8 cellular contexts compared by ENCODE assay signal in the genomic region with DNA sequence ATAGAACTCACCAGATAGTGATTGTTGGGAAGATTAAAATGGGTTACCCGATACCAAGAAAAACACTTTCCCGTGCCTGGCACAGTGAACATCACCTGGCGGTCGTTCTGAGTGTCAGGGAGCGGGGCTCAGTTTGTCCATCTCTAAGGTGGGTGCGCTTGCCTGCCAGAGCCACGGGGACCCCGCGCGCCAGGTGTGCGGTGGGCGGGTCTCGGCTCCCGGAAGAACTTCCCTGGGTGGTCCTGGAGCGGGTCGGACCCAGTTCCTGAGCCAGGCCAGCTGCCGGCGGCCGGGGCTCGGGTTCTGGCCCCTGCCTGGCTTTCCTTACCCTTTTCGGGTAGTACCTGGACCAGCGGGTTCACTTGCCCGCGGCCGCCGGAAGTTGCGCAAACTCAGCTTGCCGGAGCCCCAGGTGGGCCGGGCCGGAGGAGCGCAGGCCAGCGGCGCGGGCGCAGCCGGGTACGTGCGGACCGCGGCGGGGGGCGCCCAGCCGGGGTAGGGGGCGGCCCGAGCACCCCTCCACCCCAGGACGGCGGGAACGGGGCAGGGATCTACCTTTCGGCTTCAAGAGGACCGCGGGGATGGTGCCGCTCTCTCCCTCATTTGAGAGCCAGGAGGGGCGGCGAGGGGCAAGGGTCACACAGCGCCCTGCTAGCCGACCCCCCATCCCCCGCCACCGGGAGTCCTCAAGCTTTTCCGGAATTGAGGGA. TPM values are rescaled to one million over a fixed set of nuclear protein-coding genes. Genes with fewer than 3 reads are reported as not detected.
DNase-seq lines count a peak whose midpoint lies in the region; ATAC-seq and TF ChIP-seq lines count a peak whose summit lies in the region.

No MANE protein-coding gene starts in this region.

- CTCF ChIA-PET in RWPE1 (lab: Yijun Ruan, JAX) = interaction anchor here (1.2 kb wide), 1 partner anchor 24 kb away, joined by 3 read pairs; no protein-coding TSS in a partner anchor

- DNase-seq in GM10266 (ENCODE audit: extremely low spot score) (peak; percentile 40), RWPE1 (ENCODE audit: low spot score) (peak; percentile 58), fibroblast of lung (ENCODE audit: low read depth in 2 of 2) (peak in 1 of 2 donors; percentile 6), trophoblast cell (peak; percentile 66 to 76), AG08396 (ENCODE audit: low spot score) (no peak), NCI-H1694 (lab: John Stamatoyannopoulos, UW) (no peak), NOMO-1 treated with dmso at 0.1 percent for 144 hours (lab: John Stamatoyannopoulos, UW; ENCODE audit: unreplicated experiment) (no peak)

- H3K4ac ChIP-seq in trophoblast cell (ENCODE audit: low read depth, low read length) = peak overlapping the region; percentile 75

- H3K9ac ChIP-seq in fibroblast of lung (ENCODE audit: insufficient read depth, low read length) (peak overlapping the region; percentile 41), trophoblast cell (ENCODE audit: low read length) (peak overlapping the region; percentile 24)

- H2BK5ac ChIP-seq in trophoblast cell (ENCODE audit: low read depth, low read length, poor library complexity) = peak overlapping the region; percentile 83

- H2AFZ ChIP-seq in fibroblast of lung (ENCODE audit: low read length) (no peak overlapping the region), trophoblast cell (ENCODE audit: insufficient read depth, low read length, poor library complexity) (peak overlapping the region; percentile 89)

- H3K27ac ChIP-seq in RWPE1 (peak overlapping the region; percentile 77), fibroblast of lung (ENCODE audit: insufficient read depth, low read length) (no peak overlapping the region), trophoblast cell (ENCODE audit: low read depth, low read length) (peak overlapping the region; percentile 86)

- H3K18ac ChIP-seq in trophoblast cell (ENCODE audit: low read length) = peak overlapping the region; percentile 96

- H3K4me1 ChIP-seq in fibroblast of lung (ENCODE audit: control insufficient read depth, extremely low read depth, insufficient read depth, low read length) (peaks cover 2% of the 10 kb centered on the region), trophoblast cell (ENCODE audit: control insufficient read depth in 1 of 2, insufficient read depth in 2 of 2, low read length in 2 of 2) (peaks cover 29 to 35% of the 10 kb centered on the region in 2 experiments)

- no CpG with 5 or more reads among the region's 59 CpGs for WGBS in trophoblast cell (ENCODE audit: extremely low coverage, insufficient coverage, insufficient read length)

- H4K91ac ChIP-seq in trophoblast cell (ENCODE audit: low read depth, low read length) = peak overlapping the region; percentile 92

- H3K9me3 ChIP-seq in fibroblast of lung (ENCODE audit: control insufficient read depth, insufficient read depth, low read depth, low read length) = no peaks in the 10 kb centered on the region
- H3K9me3 ChIP-seq in trophoblast cell (ENCODE audit: insufficient read depth, low read depth, low read length) = no peaks in the 10 kb centered on the region

- H3K4me3 ChIP-seq in fibroblast of lung (replicated peaks in 1 of 4; ENCODE audit: control extremely low read depth in 1 of 4, insufficient read depth in 1 of 4, low read depth in 3 of 4, low read length in 4 of 4) (peak overlapping the region; percentile 22 to 51 (median 34)), trophoblast cell (ENCODE audit: low read depth, low read length) (peak overlapping the region; percentile 80)

- peak overlapping the region; percentile 91 for H3K14ac ChIP-seq in trophoblast cell (ENCODE audit: low read length)

- no peaks in the 10 kb centered on the region for H4K20me1 ChIP-seq in fibroblast of lung (ENCODE audit: control insufficient read depth, extremely low read depth, insufficient read depth, low read length)

- H3K36me3 ChIP-seq in fibroblast of lung (ENCODE audit: control insufficient read depth, insufficient read depth, low read length) (peaks cover 2% of the 10 kb centered on the region), trophoblast cell (ENCODE audit: control insufficient read depth in 1 of 2, insufficient read depth in 2 of 2, low read length in 2 of 2) (peaks cover 7 to 12% of the 10 kb centered on the region in 2 experiments)

- H4K8ac ChIP-seq in trophoblast cell (ENCODE audit: low read depth, low read length) = peak overlapping the region; percentile 93

- peak overlapping the region; percentile 91 for H2BK120ac ChIP-seq in trophoblast cell (ENCODE audit: insufficient read depth, low read length, poor library complexity)

- H3K79me1 ChIP-seq in trophoblast cell (ENCODE audit: low read length) = peaks cover 18% of the 10 kb centered on the region

- H3K4me2 ChIP-seq in fibroblast of lung (ENCODE audit: extremely low read depth, insufficient read depth, low read length) (peak overlapping the region; percentile 67), trophoblast cell (ENCODE audit: low read length) (peak overlapping the region; percentile 99)

- TF ChIP-seq CTCF in GM10266 (IDR thresholded peaks at IDR 0.05; ENCODE audit: control insufficient read depth, insufficient read depth, low read depth, missing control alignments) (no peak), RWPE1 (conservative IDR thresholded peaks at IDR 0.05; ENCODE audit: low read depth) (no peak), fibroblast of lung (conservative IDR thresholded peaks at IDR 0.05 in 1 of 2, IDR thresholded peaks at IDR 0.05 in 1 of 2; ENCODE audit: low read depth in 1 of 2, low read length in 2 of 2) (no peak)

- no peak overlapping the region for H3K23ac ChIP-seq in trophoblast cell (ENCODE audit: low read length)

- peaks cover 45% of the 10 kb centered on the region for H3K79me2 ChIP-seq in fibroblast of lung (ENCODE audit: control insufficient read depth, insufficient read depth, low read length)
- H3K79me2 ChIP-seq in trophoblast cell (ENCODE audit: control insufficient read depth, insufficient read depth, low read length, poor library complexity) = peaks cover 19% of the 10 kb centered on the region

- peak overlapping the region; percentile 55 for H2BK12ac ChIP-seq in trophoblast cell (ENCODE audit: low read length)

- POLR2A ChIA-PET in RWPE1 (lab: Yijun Ruan, JAX; ENCODE audit: low non-redundant PET) = no interaction called here

- peak overlapping the region; percentile 71 for H2AK5ac ChIP-seq in trophoblast cell (ENCODE audit: low read length)

- no peak for ATAC-seq in GM19023 (IDR thresholded peaks at IDR 0.05; ENCODE audit: unreplicated experiment)

- H4K12ac ChIP-seq in trophoblast cell (ENCODE audit: low read depth, low read length) = peak overlapping the region; percentile 68

- H3K27me3 ChIP-seq in fibroblast of lung (ENCODE audit: control insufficient read depth, insufficient read depth, low read length) (no peaks in the 10 kb centered on the region), trophoblast cell (ENCODE audit: insufficient read depth, low read length) (no peaks in the 10 kb centered on the region)

RNA-seq across cellular contexts. Expression of a gene that starts 7.5 kb away (rescaled TPM):
- 1.3 and 1.8 TPM in 2 replicates for total RNA-seq in fibroblast of lung
- 1.5 and 4.0 TPM in 2 replicates for polyA plus RNA-seq in fibroblast of lung
- polyA plus RNA-seq in fibroblast of lung (2012) = 2.3 and 6.6 TPM in 2 replicates
- polyA minus RNA-seq in fibroblast of lung (ENCODE audit: low replicate concordance) = 0.86 and 6.2 TPM in 2 replicates
- polyA plus RNA-seq in trophoblast cell (2013) = 55.7 and 66.2 TPM in 2 replicates

Comparison
In these comparisons a context has a peak if more than half of its experiments do, and no peak if none do; other contexts are left out.
1. DNase-seq: peak in GM10266 (single experiment), RWPE1 (single experiment) and trophoblast cell (2 of 2); none in AG08396 (single experiment), NCI-H1694 (single experiment) and NOMO-1 treated with dmso at 0.1 percent for 144 hours (single experiment).